In the genomic region with DNA sequence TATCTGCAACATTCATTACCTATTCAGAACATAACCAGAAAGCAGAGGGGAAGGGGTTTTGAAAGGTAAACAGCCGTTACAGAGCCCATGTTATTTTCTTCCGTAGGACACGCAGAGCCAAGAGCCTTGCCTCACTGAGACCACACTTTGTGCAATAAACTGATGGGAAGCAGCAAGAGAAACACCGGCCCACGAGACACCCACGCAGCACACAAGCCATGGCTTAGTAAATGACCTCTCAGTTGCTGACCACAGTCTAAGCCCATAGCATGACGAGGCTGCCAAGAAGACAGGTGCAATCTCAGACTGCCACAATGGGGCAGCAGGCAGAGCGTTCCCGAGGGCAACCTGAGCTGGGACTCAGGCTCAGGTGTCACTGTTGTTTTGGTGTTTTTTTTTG, we compare ENCODE assay signal across 21 cellular contexts. TPM values are rescaled to one million over a fixed set of nuclear protein-coding genes. Genes with fewer than 3 reads are reported as not detected.
DNase-seq lines count a peak whose midpoint lies in the region; ATAC-seq and TF ChIP-seq lines count a peak whose summit lies in the region.
"Had no signal": no experiment of that assay in that cellular context is flagged by ENCODE, and none has a peak within 500 bp of the region (broad histone marks: within the 10 kb centered on the region; RNA-seq: fewer than 3 reads in every experiment).

No MANE protein-coding gene starts in this region.

- DNase-seq in right cardiac atrium: no peak
- no peak for DNase-seq in Right ventricle myocardium superior
- peak; percentile 34 for DNase-seq in amniotic epithelial cell (ENCODE audit: low read depth)
- no peak for DNase-seq in nephron progenitor cell
- DNase-seq in activated gamma-delta T cell (lab: John Stamatoyannopoulos, UW): no peak
- DNase-seq in ecto neural progenitor cell (ENCODE audit: low spot score): no peak
- no peak for DNase-seq in DMS53 (lab: John Stamatoyannopoulos, UW)
- DNase-seq in NCI-H2227 treated with DMSO at 0.1 percent for 48 hours (lab: John Stamatoyannopoulos, UW): no peak
- DNase-seq: activated CD4-positive, CD25-positive, alpha-beta regulatory T cell treated with anti-CD3 and anti-CD28 coated beads, Interleukin-2, amount 50 U/mL, for 72 hours; activated CD8-positive, alpha-beta T cell treated with anti-CD3 and anti-CD28 coated beads, Interleukin-2, amount 10 ng/mL, durations not matched to agents 7 days and 5 days; activated naive CD4-positive, alpha-beta T cell treated with anti-CD3 and anti-CD28 coated beads, Interleukin-2, amount 50 U/mL, for 16 hours; activated T-cell treated with anti-CD3 and anti-CD28 coated beads, Interleukin-2, amount 50 U/mL, for 1 hour; aorta; Caco-2; erythroblast; foreskin keratinocyte; NCI-H1436; stimulated activated naive CD8-positive, alpha-beta T cell treated with anti-CD3 and anti-CD28 coated beads, Interleukin-15, amount 100 ng/mL, for 72 hours; T-cell; transverse colon had no signal

- ATAC-seq in right cardiac atrium (peak; percentile 37 to 46), Right ventricle myocardium superior (ENCODE audit: poor library complexity) (no peak)
- ATAC-seq: activated CD8-positive, alpha-beta T cell treated with anti-CD3 and anti-CD28 coated beads, Interleukin-2, amount 10 ng/mL, durations not matched to agents 7 days and 5 days; foreskin keratinocyte; stimulated activated naive CD8-positive, alpha-beta T cell treated with anti-CD3 and anti-CD28 coated beads, Interleukin-15, amount 100 ng/mL, for 72 hours; T-cell had no signal

- no peaks in the 10 kb centered on the region for H3K27me3 ChIP-seq in right cardiac atrium (ENCODE audit: control insufficient read depth, insufficient read depth)
- H3K27me3 ChIP-seq: foreskin keratinocyte, hepatocyte, transverse colon had no signal

- H3K4me3 ChIP-seq in right cardiac atrium (ENCODE audit: low read length): no peak overlapping the region
- H3K4me3 ChIP-seq: hepatocyte, transverse colon had no signal

- H3K36me3 Mint-ChIP-seq in nephron progenitor cell (ENCODE audit: low read depth): no peaks in the 10 kb centered on the region
- H3K36me3 Mint-ChIP-seq: T-cell had no signal

- H3K4me1 ChIP-seq in right cardiac atrium (ENCODE audit: control insufficient read depth, insufficient read depth, low read length): peaks cover 2% of the 10 kb centered on the region
- H3K4me1 ChIP-seq: Caco-2, foreskin keratinocyte, transverse colon had no signal

- peaks cover 10% of the 10 kb centered on the region for H3K4me1 Mint-ChIP-seq in nephron progenitor cell
- H3K4me1 Mint-ChIP-seq: stimulated activated naive CD8-positive, alpha-beta T cell treated with anti-CD3 and anti-CD28 coated beads, Interleukin-15, amount 100 ng/mL, for 72 hours; T-cell had no signal

- peak overlapping the region; percentile 70 for H3K27ac Mint-ChIP-seq in nephron progenitor cell
- H3K27ac Mint-ChIP-seq: activated CD8-positive, alpha-beta T cell treated with anti-CD3 and anti-CD28 coated beads, Interleukin-2, amount 10 ng/mL, durations not matched to agents 7 days and 5 days; T-cell had no signal

- H3K27ac ChIP-seq in right cardiac atrium (ENCODE audit: low read length): no peak overlapping the region
- H3K27ac ChIP-seq: foreskin keratinocyte, hepatocyte, transverse colon had no signal

- WGBS in right cardiac atrium: 80% methylated on average over 9 of the region's 9 CpGs

- no peak for TF ChIP-seq CTCF in nephron progenitor cell (IDR thresholded peaks at IDR 0.05)

- H3K9me3 ChIP-seq in right cardiac atrium (ENCODE audit: control insufficient read depth, low read length): no peaks in the 10 kb centered on the region
- H3K9me3 ChIP-seq: Caco-2, transverse colon had no signal

- intact Hi-C loops in right cardiac atrium (cut with DNase I) (no loop called here), Right ventricle myocardium superior (cut with DNase I) (no loop called here)

- H3K27me3 Mint-ChIP-seq in nephron progenitor cell (ENCODE audit: low read depth, poor library complexity): no peaks in the 10 kb centered on the region
- H3K27me3 Mint-ChIP-seq: stimulated activated naive CD8-positive, alpha-beta T cell treated with anti-CD3 and anti-CD28 coated beads, Interleukin-15, amount 100 ng/mL, for 72 hours; T-cell had no signal

- no peak overlapping the region for H3K4me3 Mint-ChIP-seq in nephron progenitor cell
- H3K4me3 Mint-ChIP-seq: activated CD8-positive, alpha-beta T cell treated with anti-CD3 and anti-CD28 coated beads, Interleukin-2, amount 10 ng/mL, durations not matched to agents 7 days and 5 days; stimulated activated naive CD8-positive, alpha-beta T cell treated with anti-CD3 and anti-CD28 coated beads, Interleukin-15, amount 100 ng/mL, for 72 hours; T-cell had no signal

- H3K9me3 Mint-ChIP-seq in nephron progenitor cell: no peaks in the 10 kb centered on the region
- H3K9me3 Mint-ChIP-seq: stimulated activated naive CD8-positive, alpha-beta T cell treated with anti-CD3 and anti-CD28 coated beads, Interleukin-15, amount 100 ng/mL, for 72 hours; T-cell had no signal

RNA-seq across cellular contexts. Expression of gene CABYR, which starts 59.6 kb away (rescaled TPM):
- total RNA-seq in right cardiac atrium (under 1 TPM; 0.26 to 0.91 (median 0.35) TPM), Right ventricle myocardium superior (not detected)
- polyA plus RNA-seq in right cardiac atrium: 0.25 TPM
